Comparison of ENCODE assay signal across 9 cellular contexts in genomic region chr6:11432713-11433450, GRCh38.
A peak's percentile ranks its signal among the peaks of the same experiment; 100 is the strongest.
DNase-seq lines count a peak whose midpoint lies in the region; ATAC-seq, FAIRE-seq and TF ChIP-seq lines count a peak whose summit lies in the region.
"Had no signal": no experiment of that assay in that cellular context is flagged by ENCODE, and none has a peak within 500 bp of the region (broad histone marks: within the 10 kb centered on the region; RNA-seq: fewer than 3 reads in every experiment).

No MANE protein-coding gene starts in this region.

- DNase-seq in AG10803 (ENCODE audit: low read depth) (peak; percentile 90), LoVo (ENCODE audit: low spot score) (peak; percentile 52), pancreas (no peak), NCI-H82 (lab: John Stamatoyannopoulos, UW) (no peak), head of caudate nucleus (no peak), NCI-H82 treated with DMSO at 0.1 percent for 48 hours (lab: John Stamatoyannopoulos, UW; ENCODE audit: unreplicated experiment) (no peak), HPDE6-E6E7 (ENCODE audit: extremely low spot score) (no peak)
- DNase-seq: NCI-H524 had no signal

- 90% methylated on average over 1 of the region's 1 CpG for WGBS in pancreas, 2 donors

- H3K4me3 ChIP-seq in AG10803 (ENCODE audit: low read length) (no peak overlapping the region), endocrine pancreas (ENCODE audit: control insufficient read depth, insufficient read depth, low read length) (peak overlapping the region; percentile 1), pancreas (no peak overlapping the region)

- H3K27ac ChIP-seq in pancreas, result peak overlapping the region in 2 of 4 donors; percentile 33 to 37

- H3K27me3 ChIP-seq in endocrine pancreas (ENCODE audit: control insufficient read depth, insufficient read depth, low read length), result no peaks in the 10 kb centered on the region
- H3K27me3 ChIP-seq in pancreas, result no peaks in the 10 kb centered on the region

- H3K9me3 ChIP-seq in endocrine pancreas (ENCODE audit: control insufficient read depth, low read length) (no peaks in the 10 kb centered on the region), pancreas (no peaks in the 10 kb centered on the region)

- peak in 1 of 4 donors; percentile 19 for ATAC-seq in pancreas

- H3K4me1 ChIP-seq in endocrine pancreas (ENCODE audit: control insufficient read depth, insufficient read depth, low read length) (peaks cover 22% of the 10 kb centered on the region), pancreas (peaks cover 7 to 23% (median 12%) of the 10 kb centered on the region in 3 donors)

- no peak overlapping the region for H3K9ac ChIP-seq in endocrine pancreas (ENCODE audit: control insufficient read depth, insufficient read depth, low read length)

- intact Hi-C loops in pancreas (cut with DNase I), result no loop called here
- intact Hi-C loops in head of caudate nucleus (cut with DNase I), result no loop called here

- TF ChIP-seq CTCF in AG10803 (conservative IDR thresholded peaks at IDR 0.05; ENCODE audit: low read length) (no peak), pancreas (IDR thresholded peaks at IDR 0.05) (no peak)

- peak; percentile 70 for FAIRE-seq in pancreas (lab: Jason Lieb, UNC)

- no peaks in the 10 kb centered on the region for H3K36me3 ChIP-seq in endocrine pancreas (ENCODE audit: control insufficient read depth, insufficient read depth, low read length)
- H3K36me3 ChIP-seq in pancreas, result no peaks in the 10 kb centered on the region

Comparison
In these comparisons a context has a peak if more than half of its experiments do, and no peak if none do; other contexts are left out.
1. DNase-seq: peak in AG10803 (single experiment) and LoVo (single experiment); none in pancreas (0 of 6), NCI-H82 (single experiment), head of caudate nucleus (0 of 42), NCI-H82 treated with DMSO at 0.1 percent for 48 hours (single experiment) and HPDE6-E6E7 (single experiment).